ENCODE assay signal across 21 cellular contexts in the genomic region with DNA sequence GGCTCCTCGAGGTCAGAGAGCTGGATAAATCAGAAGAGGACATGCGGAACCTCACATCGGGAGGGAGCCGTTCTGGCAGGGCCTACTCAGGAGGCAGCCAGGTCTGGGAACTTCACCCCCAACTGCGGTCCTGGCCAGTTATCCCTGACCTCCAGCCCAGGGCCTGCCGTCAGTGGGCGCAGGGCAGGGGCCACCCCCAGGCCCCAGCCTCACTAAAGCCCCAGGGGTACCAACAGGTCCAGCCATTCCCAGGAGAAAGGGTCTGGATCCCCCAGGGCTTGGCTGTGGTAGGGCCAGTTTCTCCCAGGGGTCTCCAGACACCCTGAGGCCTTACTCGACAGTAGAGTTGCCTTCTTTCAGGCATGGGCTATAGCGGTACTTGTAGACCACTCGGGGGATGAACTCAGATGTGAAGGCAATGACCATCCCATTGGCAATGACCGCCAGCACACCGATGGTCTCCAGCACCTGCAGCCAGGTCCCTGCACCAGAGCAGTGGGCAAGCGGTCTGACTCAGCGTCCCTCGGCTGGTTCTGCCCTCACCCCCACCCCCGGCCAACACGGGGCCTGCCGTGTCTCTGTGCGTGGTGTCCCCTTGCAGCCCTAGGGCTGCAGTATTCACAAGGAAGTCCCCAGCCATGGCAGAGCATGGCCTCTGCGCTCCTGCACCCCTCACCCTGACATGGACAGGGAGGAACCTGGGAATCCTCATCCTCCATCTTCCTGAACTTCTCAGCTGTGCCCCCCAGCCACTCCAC. TPM values are rescaled to one million over a fixed set of nuclear protein-coding genes. Genes with fewer than 3 reads are reported as not detected.
"Had no signal": no experiment of that assay in that cellular context is flagged by ENCODE, and none has a peak within 500 bp of the region (broad histone marks: within the 10 kb centered on the region; RNA-seq: fewer than 3 reads in every experiment).

No MANE protein-coding gene starts in this region.

- FAIRE-seq: colon, islet of Langerhans had no signal

- H3K27ac ChIP-seq: body of pancreas, dorsolateral prefrontal cortex, psoas muscle, stomach, upper lobe of left lung had no signal

- H3K4me2 ChIP-seq: smooth muscle cell had no signal

- H3K36me3 ChIP-seq: stomach, upper lobe of left lung had no signal

- H3K4me1 ChIP-seq: psoas muscle had no signal

- DNase-seq: activated CD4-positive, alpha-beta T cell treated with anti-CD3 and anti-CD28 coated beads, Interleukin-2, amount 50 U/mL, for 1 hour; activated naive CD4-positive, alpha-beta T cell; activated naive CD8-positive, alpha-beta T cell treated with anti-CD3 and anti-CD28 coated beads for 36 hours; central memory CD4-positive, alpha-beta T cell; foreskin fibroblast; hippocampal formation; stimulated activated CD4-positive, alpha-beta T cell treated with anti-CD3 and anti-CD28 coated beads, Interleukin-4, amount 100 ng/mL, for 1 hour; stomach had no signal

- ATAC-seq: activated T-helper 17 cell treated with anti-CD3 and anti-CD28 coated beads, Interleukin-2, amount 50 U/mL, for 72 hours; body of pancreas; left colon; sciatic nerve had no signal

- H3K4me3 ChIP-seq: body of pancreas, dorsolateral prefrontal cortex, psoas muscle, smooth muscle cell, stomach, upper lobe of left lung had no signal

- H3K9me3 ChIP-seq: body of pancreas, psoas muscle, stomach, upper lobe of left lung had no signal

- H3K27me3 ChIP-seq: body of pancreas, upper lobe of left lung had no signal

RNA-seq across cellular contexts. Expression of a gene that starts 22.4 kb away (rescaled TPM):
- total RNA-seq: osteoblast, temporal lobe had no signal
- polyA plus RNA-seq: neural cell had no signal

RNA-seq across cellular contexts. Expression of a gene that starts 25.4 kb away (rescaled TPM):
- total RNA-seq: activated naive CD8-positive, alpha-beta T cell treated with anti-CD3 and anti-CD28 coated beads for 36 hours; activated T-helper 17 cell treated with anti-CD3 and anti-CD28 coated beads, Interleukin-2, amount 50 U/mL, for 72 hours had no signal
- polyA plus RNA-seq: neural cell had no signal
